ENCODE assay signal across 12 cellular contexts in the genomic region with DNA sequence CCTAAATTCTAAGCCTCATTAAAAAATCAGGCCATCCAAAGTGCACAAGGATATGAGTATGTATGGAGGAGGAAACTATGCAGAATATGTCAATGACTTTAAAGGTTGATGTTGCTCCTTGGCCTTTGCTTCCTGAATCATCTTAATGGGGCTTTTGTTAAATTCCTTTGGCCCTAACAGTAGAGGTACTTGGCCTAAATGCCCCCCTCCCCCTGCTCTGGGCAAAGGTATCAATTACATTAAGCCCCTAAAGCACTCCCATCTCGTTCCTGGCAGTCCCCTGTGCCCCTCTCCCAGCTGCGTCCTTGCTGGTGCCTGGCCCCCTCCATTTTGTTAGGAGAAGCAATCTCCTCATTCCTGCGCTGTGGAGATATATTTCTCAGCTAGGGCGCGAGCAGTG. TPM values are rescaled to one million over a fixed set of nuclear protein-coding genes. Genes with fewer than 3 reads are reported as not detected.
DNase-seq lines count a peak whose midpoint lies in the region; ATAC-seq and TF ChIP-seq lines count a peak whose summit lies in the region.
"Had no signal": no experiment of that assay in that cellular context is flagged by ENCODE, and none has a peak within 500 bp of the region (broad histone marks: within the 10 kb centered on the region; RNA-seq: fewer than 3 reads in every experiment).

No MANE protein-coding gene starts in this region.

- no peak overlapping the region for H2AFZ ChIP-seq in PC-9

- H3K9ac ChIP-seq in skeletal muscle satellite cell (ENCODE audit: low read depth, low read length): peak overlapping the region; percentile 16
- H3K9ac ChIP-seq: KMS-11 had no signal

- H3K4me3 ChIP-seq in PC-9 (no peak overlapping the region), skeletal muscle satellite cell (ENCODE audit: low read length) (no peak overlapping the region)

- POLR2A ChIA-PET in PC-9 (lab: Charles Lee; ENCODE audit: unreplicated experiment): no interaction called here

- H3K9me3 ChIP-seq in PC-9 (ENCODE audit: insufficient read depth, low read depth): no peaks in the 10 kb centered on the region
- H3K9me3 ChIP-seq in skeletal muscle satellite cell (replicated peaks; ENCODE audit: low read length): no peaks in the 10 kb centered on the region

- TF ChIP-seq CTCF in PC-9 (conservative IDR thresholded peaks at IDR 0.05): no peak

- no peak for DNase-seq in activated T-cell treated with anti-CD3 and anti-CD28 coated beads, Interleukin-2, amount 50 U/mL, for 72 hours
- DNase-seq in activated T-cell treated with anti-CD3 and anti-CD28 coated beads, Interleukin-2, amount 50 U/mL, for 4 hours: no peak
- no peak for DNase-seq in PC-9
- DNase-seq in immature natural killer cell: no peak
- no peak for DNase-seq in inferior parietal cortex (ENCODE audit: extremely low spot score)
- no peak for DNase-seq in dedifferentiated amniotic fluid mesenchymal stem cell (ENCODE audit: extremely low spot score)
- DNase-seq: activated CD4-positive, alpha-beta T cell treated with anti-CD3 and anti-CD28 coated beads, Interleukin-2, amount 50 U/mL, for 4 hours; NCI-H2081 had no signal

- no peak overlapping the region for H3K4me3 Mint-ChIP-seq in activated T-cell treated with anti-CD3 and anti-CD28 coated beads, Interleukin-2, amount 50 U/mL, for 72 hours
- H3K4me3 Mint-ChIP-seq in activated T-cell treated with anti-CD3 and anti-CD28 coated beads, Interleukin-2, amount 50 U/mL, for 4 hours: no peak overlapping the region
- no peak overlapping the region for H3K4me3 Mint-ChIP-seq in immature natural killer cell

- H3K4me1 Mint-ChIP-seq in activated T-cell treated with anti-CD3 and anti-CD28 coated beads, Interleukin-2, amount 50 U/mL, for 72 hours (ENCODE audit: low read depth): peaks cover 61% of the 10 kb centered on the region
- peaks cover 59% of the 10 kb centered on the region for H3K4me1 Mint-ChIP-seq in activated T-cell treated with anti-CD3 and anti-CD28 coated beads, Interleukin-2, amount 50 U/mL, for 4 hours (ENCODE audit: low read depth)
- H3K4me1 Mint-ChIP-seq in immature natural killer cell: peaks cover 48 to 68% of the 10 kb centered on the region in 2 donors

- H3K9me3 Mint-ChIP-seq in activated T-cell treated with anti-CD3 and anti-CD28 coated beads, Interleukin-2, amount 50 U/mL, for 72 hours: no peaks in the 10 kb centered on the region
- H3K9me3 Mint-ChIP-seq in activated T-cell treated with anti-CD3 and anti-CD28 coated beads, Interleukin-2, amount 50 U/mL, for 4 hours: no peaks in the 10 kb centered on the region
- H3K9me3 Mint-ChIP-seq in immature natural killer cell: no peaks in the 10 kb centered on the region

- BruUV-seq in PC-9 (replicated peaks; lab: Mats Ljungman, UMichigan): no TSS peak

- H3K4me2 ChIP-seq in PC-9 (peak overlapping the region; percentile 34; the same call in 1 of the 2 replicates), skeletal muscle satellite cell (ENCODE audit: low read length) (peak overlapping the region; percentile 42)
- H3K4me2 ChIP-seq: KMS-11 had no signal

- no peaks in the 10 kb centered on the region for H3K9me2 ChIP-seq in PC-9 (ENCODE audit: insufficient read depth)

- H3F3A ChIP-seq in PC-9 (ENCODE audit: insufficient read depth, low read depth): peaks cover 46% of the 10 kb centered on the region

- intact Hi-C loops in PC-9 (cut with micrococcal nuclease; ENCODE audit: unreplicated experiment): no loop called here

- no peaks in the 10 kb centered on the region for H3K27me3 ChIP-seq in PC-9 (ENCODE audit: insufficient read depth, low read depth)
- H3K27me3 ChIP-seq in skeletal muscle satellite cell (ENCODE audit: control insufficient read depth, insufficient read depth, low read length): no peaks in the 10 kb centered on the region

- peaks cover 46% of the 10 kb centered on the region for H3K4me1 ChIP-seq in PC-9 (replicated peaks; ENCODE audit: insufficient read depth)
- H3K4me1 ChIP-seq in skeletal muscle satellite cell (ENCODE audit: control insufficient read depth, insufficient read depth, low read length): peaks cover 41% of the 10 kb centered on the region

- H4K20me1 ChIP-seq in PC-9 (ENCODE audit: insufficient read depth): peaks cover 51% of the 10 kb centered on the region

- peaks cover 20% of the 10 kb centered on the region for H3K36me3 ChIP-seq in PC-9 (ENCODE audit: low read depth)
- peaks cover 4% of the 10 kb centered on the region for H3K36me3 ChIP-seq in skeletal muscle satellite cell (ENCODE audit: insufficient read depth, low read length)

- CTCF ChIA-PET in PC-9 (lab: Charles Lee): no interaction called here

- H3K36me3 Mint-ChIP-seq in activated T-cell treated with anti-CD3 and anti-CD28 coated beads, Interleukin-2, amount 50 U/mL, for 72 hours (ENCODE audit: insufficient read depth in 2 of 2): peaks cover 0 to 4% of the 10 kb centered on the region in 2 donors
- H3K36me3 Mint-ChIP-seq in activated T-cell treated with anti-CD3 and anti-CD28 coated beads, Interleukin-2, amount 50 U/mL, for 4 hours (ENCODE audit: insufficient read depth): peaks cover 9% of the 10 kb centered on the region
- peaks cover 0 to 3% (median 0%) of the 10 kb centered on the region in 3 donors for H3K36me3 Mint-ChIP-seq in immature natural killer cell

- peak overlapping the region; percentile 93 for H3K27ac Mint-ChIP-seq in activated T-cell treated with anti-CD3 and anti-CD28 coated beads, Interleukin-2, amount 50 U/mL, for 72 hours
- H3K27ac Mint-ChIP-seq in immature natural killer cell: peak overlapping the region; percentile 35 to 86 (median 75)

- no peak for ATAC-seq in activated T-cell treated with anti-CD3 and anti-CD28 coated beads, Interleukin-2, amount 50 U/mL, for 72 hours (replicated peaks in 1 of 2)
- no peak for ATAC-seq in activated T-cell treated with anti-CD3 and anti-CD28 coated beads, Interleukin-2, amount 50 U/mL, for 4 hours
- no peak for ATAC-seq in HG03159 (IDR thresholded peaks at IDR 0.05; ENCODE audit: unreplicated experiment)

- H3K79me2 ChIP-seq in PC-9 (ENCODE audit: low read depth): peaks cover 91% of the 10 kb centered on the region

- H3K27ac ChIP-seq in PC-9: peak overlapping the region; percentile 27; the same call in 1 of the 2 replicates
- H3K27ac ChIP-seq: KMS-11 had no signal

- no peaks in the 10 kb centered on the region for H3K27me3 Mint-ChIP-seq in activated T-cell treated with anti-CD3 and anti-CD28 coated beads, Interleukin-2, amount 50 U/mL, for 72 hours (ENCODE audit: low read depth)
- no peaks in the 10 kb centered on the region for H3K27me3 Mint-ChIP-seq in activated T-cell treated with anti-CD3 and anti-CD28 coated beads, Interleukin-2, amount 50 U/mL, for 4 hours (ENCODE audit: low read depth)
- H3K27me3 Mint-ChIP-seq in immature natural killer cell (ENCODE audit: low read depth in 3 of 3): peaks cover 4 to 7% (median 4%) of the 10 kb centered on the region in 3 donors

RNA-seq across cellular contexts. Expression of a gene that starts 4.8 kb away (rescaled TPM):
- total RNA-seq in activated T-cell treated with anti-CD3 and anti-CD28 coated beads, Interleukin-2, amount 50 U/mL, for 72 hours: 100 to 1,000 TPM; 124 to 135 TPM
- total RNA-seq in activated T-cell treated with anti-CD3 and anti-CD28 coated beads, Interleukin-2, amount 50 U/mL, for 4 hours: 100 to 1,000 TPM in 2 of 3 donors, 10 to 100 TPM in 1; 97.5 to 113 (median 109) TPM
- 232 and 265 TPM in 2 replicates for total RNA-seq in PC-9 (2021)
- polyA plus RNA-seq in immature natural killer cell: 100 to 1,000 TPM; 202 to 341 (median 202) TPM
- 109 and 115 TPM in 2 replicates for total RNA-seq in skeletal muscle satellite cell (2012; rRNA removed)

RNA-seq across cellular contexts. Expression of a gene that starts 28.9 kb away (rescaled TPM):
- under 1 TPM in 1 of 2 donors, not detected in 1; 0.19 TPM for total RNA-seq in activated T-cell treated with anti-CD3 and anti-CD28 coated beads, Interleukin-2, amount 50 U/mL, for 72 hours
- under 1 TPM; 0.26 to 0.40 (median 0.27) TPM for total RNA-seq in activated T-cell treated with anti-CD3 and anti-CD28 coated beads, Interleukin-2, amount 50 U/mL, for 4 hours
- total RNA-seq in PC-9 (2021): 1.5 and 1.7 TPM in 2 replicates
- polyA plus RNA-seq in immature natural killer cell: 1 to 10 TPM; 1.6 to 3.6 (median 2.0) TPM
- not detected in 2 replicates for total RNA-seq in skeletal muscle satellite cell (2012; rRNA removed)

RNA-seq across cellular contexts. Expression of a gene that starts 34.5 kb away (rescaled TPM):
- total RNA-seq in activated T-cell treated with anti-CD3 and anti-CD28 coated beads, Interleukin-2, amount 50 U/mL, for 72 hours: 10 to 100 TPM in 1 of 2 donors, 1 to 10 TPM in 1; 3.8 to 16.0 TPM
- under 1 TPM in 2 of 3 donors, not detected in 1; 0.13 to 0.49 TPM for total RNA-seq in activated T-cell treated with anti-CD3 and anti-CD28 coated beads, Interleukin-2, amount 50 U/mL, for 4 hours
- not detected in 2 replicates for total RNA-seq in PC-9 (2021)
- polyA plus RNA-seq in immature natural killer cell: not detected
- total RNA-seq in skeletal muscle satellite cell (2012; rRNA removed): under 0.01 TPM in 1 of 2 replicates, not detected in the other
- polyA plus RNA-seq: AG04450 had no signal

RNA-seq across cellular contexts. Expression of a gene that starts 49.2 kb away (rescaled TPM):
- total RNA-seq in activated T-cell treated with anti-CD3 and anti-CD28 coated beads, Interleukin-2, amount 50 U/mL, for 72 hours: 1,000 to 10,000 TPM; 1,863 to 1,950 TPM
- 1,000 to 10,000 TPM; 2,725 to 2,849 (median 2,779) TPM for total RNA-seq in activated T-cell treated with anti-CD3 and anti-CD28 coated beads, Interleukin-2, amount 50 U/mL, for 4 hours
- total RNA-seq in PC-9 (2021): 1,116 and 1,137 TPM in 2 replicates
- 100 to 1,000 TPM; 512 to 669 (median 601) TPM for polyA plus RNA-seq in immature natural killer cell
- 230 and 240 TPM in 2 replicates for total RNA-seq in skeletal muscle satellite cell (2012; rRNA removed)

RNA-seq across cellular contexts. Expression of a gene that starts 49.8 kb away (rescaled TPM):
- total RNA-seq in activated T-cell treated with anti-CD3 and anti-CD28 coated beads, Interleukin-2, amount 50 U/mL, for 72 hours: 100 to 1,000 TPM in 1 of 2 donors, 10 to 100 TPM in 1; 89.4 to 108 TPM
- total RNA-seq in activated T-cell treated with anti-CD3 and anti-CD28 coated beads, Interleukin-2, amount 50 U/mL, for 4 hours: 10 to 100 TPM; 27.9 to 37.0 (median 33.4) TPM
- 108 and 154 TPM in 2 replicates for total RNA-seq in PC-9 (2021)
- polyA plus RNA-seq in immature natural killer cell: 10 to 100 TPM in 2 of 3 donors, 1 to 10 TPM in 1; 5.9 to 23.6 (median 11.5) TPM
- 33.0 and 35.6 TPM in 2 replicates for total RNA-seq in skeletal muscle satellite cell (2012; rRNA removed)
